Comparison of ENCODE assay signal across 8 cellular contexts in genomic region chr17:43401293-43401692, GRCh38. TPM values are rescaled to one million over a fixed set of nuclear protein-coding genes. Genes with fewer than 3 reads are reported as not detected.
DNase-seq lines count a peak whose midpoint lies in the region; ATAC-seq, FAIRE-seq and TF ChIP-seq lines count a peak whose summit lies in the region.

No MANE protein-coding gene starts in this region.

- TF ChIP-seq CTCF in foreskin fibroblast (IDR thresholded peaks at IDR 0.05; ENCODE audit: low read depth, low read length): no peak
- no peak for TF ChIP-seq CTCF in retinal pigment epithelial cell (conservative IDR thresholded peaks at IDR 0.05; ENCODE audit: low read depth, low read length)
- TF ChIP-seq CTCF in D721Med (IDR thresholded peaks at IDR 0.05; ENCODE audit: insufficient read depth, missing control alignments): no peak
- no peak for TF ChIP-seq CTCF in GM13977 (IDR thresholded peaks at IDR 0.05; ENCODE audit: extremely low read depth, insufficient read depth, missing control alignments)

- DNase-seq in EH (ENCODE audit: low read depth) (peak; percentile 92), foreskin fibroblast (peak; percentile 94 to 96), retinal pigment epithelial cell (ENCODE audit: low read depth) (peak; percentile 89), D721Med (ENCODE audit: insufficient read length, low spot score) (no peak), GM13977 (ENCODE audit: low spot score) (no peak), sciatic nerve (ENCODE audit: low spot score) (no peak), NCI-H2196 treated with DMSO at 0.1 percent for 48 hours (lab: John Stamatoyannopoulos, UW; ENCODE audit: unreplicated experiment) (no peak)

- intact Hi-C loops in sciatic nerve (cut with DNase I): no loop called here

- ATAC-seq in SK-N-SH treated with all-trans-retinoic acid at 6 μM for 48 hours (peak; percentile 78), sciatic nerve (no peak)

- in situ Hi-C loops in GM13977 (cut with MboI; ENCODE audit: low pct_unique_long_range_greater_than_20kb, low sequenced_read_pairs, unreplicated experiment): loop anchor here (5.0 kb wide), 1 partner anchor 76 kb away; no protein-coding TSS in a partner anchor

- no peak for FAIRE-seq in D721Med (lab: Jason Lieb, UNC)

- H3K4me3 ChIP-seq in foreskin fibroblast (ENCODE audit: low read depth in 1 of 2, low read length in 2 of 2) (peak overlapping the region; percentile 83 to 87), retinal pigment epithelial cell (ENCODE audit: low read length) (peak overlapping the region; percentile 5)

TF ChIP-seq in SK-N-SH treated with all-trans-retinoic acid at 6 μM for 48 hours, 23 proteins besides CTCF, POLR2A, EP300 and RAD21:
- peak; percentile 75 for TF ChIP-seq ZFP3 (CRISPR knock-in tag; IDR thresholded peaks at IDR 0.05)
- TF ChIP-seq ZNF565 (CRISPR knock-in tag; conservative IDR thresholded peaks at IDR 0.05; ENCODE audit: low read depth): no peak
- TF ChIP-seq POU6F1 (CRISPR knock-in tag; IDR thresholded peaks at IDR 0.05; ENCODE audit: borderline replicate concordance, low read depth): no peak
- TF ChIP-seq PATZ1 (CRISPR knock-in tag; IDR thresholded peaks at IDR 0.05; ENCODE audit: borderline replicate concordance): no peak

RNA-seq across cellular contexts. Expression of gene ARL4D, which starts 2.5 kb away (rescaled TPM):
- 94.0 TPM for total RNA-seq in sciatic nerve

Comparison
In these comparisons a context has a peak if more than half of its experiments do, and no peak if none do; other contexts are left out.
1. DNase-seq: peak in EH (single experiment), foreskin fibroblast (2 of 2) and retinal pigment epithelial cell (single experiment); none in D721Med (single experiment), GM13977 (single experiment), sciatic nerve (single experiment) and NCI-H2196 treated with DMSO at 0.1 percent for 48 hours (single experiment).